10 cellular contexts compared by ENCODE assay signal in the genomic region with DNA sequence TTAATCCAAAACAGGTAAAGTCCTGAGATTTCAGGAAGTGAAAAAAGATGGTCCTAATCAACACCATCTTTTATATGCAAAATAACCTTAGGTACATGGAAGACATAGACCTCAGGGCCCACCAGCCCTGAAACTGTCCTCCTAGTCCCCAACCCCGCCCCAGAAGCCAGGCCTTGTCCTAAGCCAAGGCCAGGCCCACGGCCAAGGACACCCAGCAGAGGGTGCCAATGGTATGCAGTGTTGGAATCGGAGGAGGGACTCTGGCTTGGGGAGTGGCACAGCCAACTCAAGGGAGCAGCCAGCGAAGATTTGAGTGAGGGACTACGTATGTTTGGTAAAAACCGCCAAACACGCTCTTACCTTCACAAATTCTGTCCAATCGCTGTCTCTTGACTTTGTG.
DNase-seq lines count a peak whose midpoint lies in the region; ATAC-seq and TF ChIP-seq lines count a peak whose summit lies in the region.
"Had no signal": no experiment of that assay in that cellular context is flagged by ENCODE, and none has a peak within 500 bp of the region (broad histone marks: within the 10 kb centered on the region; RNA-seq: fewer than 3 reads in every experiment).

No MANE protein-coding gene starts in this region.

- TF ChIP-seq POLR2A in esophagus muscularis mucosa (IDR thresholded peaks at IDR 0.05; ENCODE audit: low read depth) = no peak

- H3K9ac ChIP-seq in OCI-LY1 (ENCODE audit: low read length) = no peak overlapping the region

- H3K27ac ChIP-seq in OCI-LY1 (ENCODE audit: low read depth, low read length, poor library complexity, severe bottlenecking) = no peak overlapping the region
- no peak overlapping the region for H3K27ac ChIP-seq in esophagus muscularis mucosa (replicated peaks in 1 of 4)
- no peak overlapping the region for H3K27ac ChIP-seq in osteoblast (ENCODE audit: low read depth, low read length)

- H2AFZ ChIP-seq in OCI-LY1 (ENCODE audit: low read length) (no peak overlapping the region), osteoblast (ENCODE audit: low read length) (no peak overlapping the region)

- H3F3A ChIP-seq in OCI-LY1 (ENCODE audit: insufficient read depth, low read length) = no peaks in the 10 kb centered on the region

- H4K20me1 ChIP-seq in OCI-LY1 (ENCODE audit: insufficient read depth, low read length) (no peaks in the 10 kb centered on the region), osteoblast (ENCODE audit: insufficient read depth, low read length) (peaks cover 11% of the 10 kb centered on the region)

- H3K4me2 ChIP-seq in OCI-LY1 (ENCODE audit: low read length) = no peak overlapping the region
- H3K4me2 ChIP-seq in osteoblast (ENCODE audit: insufficient read depth, low read length) = no peak overlapping the region

- H3K79me2 ChIP-seq in OCI-LY1 (ENCODE audit: insufficient read depth, low read length) (no peaks in the 10 kb centered on the region), osteoblast (ENCODE audit: insufficient read depth, low read length) (peaks cover 90% of the 10 kb centered on the region)

- intact Hi-C loops in esophagus muscularis mucosa (cut with DNase I) = no loop called here

- no peaks in the 10 kb centered on the region for H3K36me3 ChIP-seq in OCI-LY1 (ENCODE audit: insufficient read depth, low read length)
- H3K36me3 ChIP-seq in esophagus muscularis mucosa = peaks cover 0 to 9% (median 3%) of the 10 kb centered on the region in 4 donors
- no peaks in the 10 kb centered on the region for H3K36me3 ChIP-seq in osteoblast (ENCODE audit: insufficient read depth, low read length)
- H3K36me3 ChIP-seq: uterus had no signal

- in situ Hi-C loops in G401 (cut with HindIII; ENCODE audit: low sequenced_read_pairs) = no loop called here

- no peak for TF ChIP-seq EP300 in esophagus muscularis mucosa (IDR thresholded peaks at IDR 0.05)

- WGBS in esophagus muscularis mucosa = 66% methylated on average over 8 of the region's 8 CpGs

- no peaks in the 10 kb centered on the region for H3K9me3 ChIP-seq in OCI-LY1 (ENCODE audit: low read length)
- H3K9me3 ChIP-seq in esophagus muscularis mucosa = no peaks in the 10 kb centered on the region
- H3K9me3 ChIP-seq in osteoblast (ENCODE audit: low read depth, low read length) = no peaks in the 10 kb centered on the region
- H3K9me3 ChIP-seq: uterus had no signal

- H3K9me2 ChIP-seq in OCI-LY1 (ENCODE audit: low read depth, low read length) = no peaks in the 10 kb centered on the region

- ATAC-seq in GM18511 (IDR thresholded peaks at IDR 0.05; ENCODE audit: unreplicated experiment) = no peak
- no peak for ATAC-seq in stimulated activated naive CD8-positive, alpha-beta T cell treated with anti-CD3 and anti-CD28 coated beads, Interleukin-15, Interleukin-2, amounts not matched to agents 100 U/mL and 50 U/mL, for 24 hours

- no peaks in the 10 kb centered on the region for H3K4me1 ChIP-seq in OCI-LY1 (ENCODE audit: insufficient read depth, low read length, severe bottlenecking)
- H3K4me1 ChIP-seq in esophagus muscularis mucosa = peaks cover 49 to 80% (median 71%) of the 10 kb centered on the region in 4 donors
- peaks cover 37% of the 10 kb centered on the region for H3K4me1 ChIP-seq in osteoblast (ENCODE audit: insufficient read depth, low read length)

- peak; percentile 18; the same call in 1 of the 2 replicates for TF ChIP-seq CTCF in OCI-LY1 (IDR thresholded peaks at IDR 0.05; ENCODE audit: low read length)
- peak in 2 of 3 experiments; percentile 30 to 35 for TF ChIP-seq CTCF in esophagus muscularis mucosa (IDR thresholded peaks at IDR 0.05)
- TF ChIP-seq CTCF in osteoblast (IDR thresholded peaks at IDR 0.05; ENCODE audit: extremely low read depth, low read depth, low read length) = peak; percentile 9

- H3K4me3 ChIP-seq in OCI-LY1 (ENCODE audit: low read depth, low read length, poor library complexity, severe bottlenecking) (no peak overlapping the region), esophagus muscularis mucosa (no peak overlapping the region), osteoblast (ENCODE audit: insufficient read depth, low read length) (no peak overlapping the region)
- H3K4me3 ChIP-seq: uterus had no signal

- DNase-seq in G401 (ENCODE audit: low spot score) (peak; percentile 79), esophagus muscularis mucosa (ENCODE audit: extremely low spot score) (no peak), osteoblast (ENCODE audit: insufficient read length, low spot score, missing footprints) (no peak), epidermal melanocyte (ENCODE audit: insufficient read length, low spot score) (no peak), NCI-H345 treated with DMSO at 0.1 percent for 48 hours (lab: John Stamatoyannopoulos, UW; ENCODE audit: unreplicated experiment) (no peak)
- DNase-seq in stimulated activated naive CD8-positive, alpha-beta T cell treated with anti-CD3 and anti-CD28 coated beads, Interleukin-15, Interleukin-2, amounts not matched to agents 100 U/mL and 50 U/mL, for 24 hours = no peak
- DNase-seq: dermis blood vessel endothelial cell, uterus had no signal

- H3K27me3 ChIP-seq in OCI-LY1 (ENCODE audit: insufficient read depth, low read length) (0 out of 2 replicates have a peak, but pooled peaks cover 7% of the 10 kb centered on the region), esophagus muscularis mucosa (no peaks in the 10 kb centered on the region), osteoblast (ENCODE audit: insufficient read depth, low read length) (no peaks in the 10 kb centered on the region)
- H3K27me3 ChIP-seq: uterus had no signal
